ENCODE assay signal across 1 cellular context in the genomic region with DNA sequence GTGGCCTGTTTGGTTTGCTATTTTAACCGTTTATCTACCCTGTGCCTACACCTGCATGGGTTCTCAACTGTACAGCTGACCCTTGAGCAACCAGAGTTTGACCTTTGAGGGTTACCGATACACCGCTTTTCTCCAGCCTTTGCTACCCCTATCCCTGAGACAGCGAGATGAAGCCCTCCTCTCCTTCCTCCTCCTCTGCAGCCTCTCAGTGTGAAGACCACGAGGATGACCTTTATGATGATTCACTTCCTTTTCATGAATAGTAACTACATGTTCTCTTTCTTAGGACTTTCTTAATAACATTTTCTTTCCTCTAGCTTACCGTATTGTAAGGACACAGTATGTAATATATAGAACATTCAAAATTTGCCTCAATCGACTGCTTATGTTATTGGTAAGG.
TF ChIP-seq lines count a peak whose summit lies in the region.

No MANE protein-coding gene starts in this region.

TF ChIP-seq in IMR-90, 13 proteins besides CTCF, POLR2A, EP300 and RAD21 (continued from another document):
- TF ChIP-seq, protein P1, sequence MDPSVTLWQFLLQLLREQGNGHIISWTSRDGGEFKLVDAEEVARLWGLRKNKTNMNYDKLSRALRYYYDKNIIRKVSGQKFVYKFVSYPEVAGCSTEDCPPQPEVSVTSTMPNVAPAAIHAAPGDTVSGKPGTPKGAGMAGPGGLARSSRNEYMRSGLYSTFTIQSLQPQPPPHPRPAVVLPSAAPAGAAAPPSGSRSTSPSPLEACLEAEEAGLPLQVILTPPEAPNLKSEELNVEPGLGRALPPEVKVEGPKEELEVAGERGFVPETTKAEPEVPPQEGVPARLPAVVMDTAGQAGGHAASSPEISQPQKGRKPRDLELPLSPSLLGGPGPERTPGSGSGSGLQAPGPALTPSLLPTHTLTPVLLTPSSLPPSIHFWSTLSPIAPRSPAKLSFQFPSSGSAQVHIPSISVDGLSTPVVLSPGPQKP (IDR thresholded peaks at IDR 0.05; ENCODE audit: borderline replicate concordance, low read depth, low read length): no peak
- TF ChIP-seq MAZ (IDR thresholded peaks at IDR 0.05; ENCODE audit: borderline replicate concordance, low read depth, low read length) (no peak), RFX5 (IDR thresholded peaks at IDR 0.05; ENCODE audit: low read depth, low read length) (no peak), BHLHE40 (IDR thresholded peaks at IDR 0.05; ENCODE audit: low read depth, low read length) (no peak), MAFK (IDR thresholded peaks at IDR 0.05; ENCODE audit: low read depth, low read length) (no peak), NFE2L2 (IDR thresholded peaks at IDR 0.05; ENCODE audit: low read depth, low read length) (no peak), CHD1 (IDR thresholded peaks at IDR 0.05; ENCODE audit: low read depth, low read length) (no peak), SMC3 (IDR thresholded peaks at IDR 0.05; ENCODE audit: low read depth, low read length) (no peak), MXI1 (IDR thresholded peaks at IDR 0.05; ENCODE audit: borderline replicate concordance, low read depth, low read length) (no peak), RCOR1 (IDR thresholded peaks at IDR 0.05; ENCODE audit: insufficient replicate concordance, low read length) (no peak)
